In the genomic region with DNA sequence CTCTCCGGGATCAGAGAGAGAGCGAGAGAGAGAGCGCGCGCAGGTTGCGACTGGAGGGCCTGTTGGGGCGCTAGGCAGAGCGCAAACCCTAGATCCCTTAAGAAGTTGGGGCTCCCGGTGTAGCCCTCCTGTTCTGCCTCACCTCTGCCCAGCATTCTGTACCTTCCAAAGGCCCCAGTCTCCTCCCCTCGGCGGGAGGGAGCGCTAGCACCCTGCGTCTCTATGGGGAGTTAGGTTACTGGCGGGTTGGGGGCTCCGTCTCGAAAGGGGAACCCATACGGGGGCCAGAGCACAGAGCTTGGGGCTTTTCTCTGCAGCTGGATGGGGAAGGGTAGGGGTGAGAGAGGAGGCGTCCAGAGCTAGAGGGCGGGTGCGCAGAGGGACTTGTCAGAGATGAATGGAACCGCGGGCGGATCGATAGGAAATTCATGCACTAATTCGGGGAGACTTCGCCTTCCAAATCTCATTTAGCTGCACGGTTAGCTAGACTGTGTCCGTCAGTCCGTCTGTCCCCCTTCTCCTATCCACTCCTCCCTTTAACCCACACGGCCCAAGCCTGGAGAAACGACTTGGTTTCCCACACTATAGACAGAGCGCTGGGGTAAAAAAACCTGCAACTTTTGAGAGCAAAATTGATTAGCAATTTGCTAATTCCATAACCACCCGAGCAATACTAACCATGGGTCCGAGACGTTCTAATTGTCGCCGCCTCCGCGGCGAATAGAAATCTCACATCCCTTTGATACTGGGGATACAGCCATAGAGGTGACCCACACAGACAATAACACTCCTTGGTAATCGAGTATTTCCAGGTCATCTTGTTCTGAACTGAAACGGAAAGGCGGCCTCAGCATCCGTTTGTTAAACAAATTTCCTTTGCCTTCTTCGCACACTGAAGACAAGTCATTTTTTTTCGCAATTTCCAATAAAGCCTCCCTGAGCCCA, we compare ENCODE assay signal across 8 cellular contexts. TPM values are rescaled to one million over a fixed set of nuclear protein-coding genes. Genes with fewer than 3 reads are reported as not detected.
DNase-seq lines count a peak whose midpoint lies in the region; TF ChIP-seq lines count a peak whose summit lies in the region.

No MANE protein-coding gene starts in this region.

- peak overlapping the region; percentile 86 for H3K4me2 ChIP-seq in MM.1S (ENCODE audit: low read depth, low read length)

- no peak for DNase-seq in activated naive CD4-positive, alpha-beta T cell treated with anti-CD3 and anti-CD28 coated beads, Interleukin-2, amount 10 ng/mL, durations not matched to agents 7 days and 5 days
- DNase-seq in activated naive CD4-positive, alpha-beta T cell treated with Interleukin-2 at 50 U/mL for 16 hours = no peak
- DNase-seq in MM.1S (no peak), endothelial cell (ENCODE audit: low spot score) (no peak), prostate gland (ENCODE audit: low spot score) (no peak), DMS114 treated with DMSO at 0.1 percent for 48 hours (lab: John Stamatoyannopoulos, UW; ENCODE audit: unreplicated experiment) (no peak), GM19238 (ENCODE audit: insufficient read length, low spot score) (no peak)
- no peak for DNase-seq in stimulated activated CD4-positive, alpha-beta T cell treated with anti-CD3 and anti-CD28 coated beads, Interleukin-4, amount 100 ng/mL, for 1 hour

- TF ChIP-seq POLR2A in prostate gland (IDR thresholded peaks at IDR 0.05) = no peak

- CTCF ChIA-PET in activated naive CD4-positive, alpha-beta T cell treated with anti-CD3 and anti-CD28 coated beads, Interleukin-2, amount 10 ng/mL, durations not matched to agents 7 days and 5 days (lab: Charles Lee) = interaction anchor here (0.8 kb wide), 1 partner anchor 233 kb away, joined by 3 read pairs; no protein-coding TSS in a partner anchor

- H3K27ac ChIP-seq in MM.1S (ENCODE audit: low read length) (peak overlapping the region; percentile 22; the same call in 1 of the 2 replicates), prostate gland (no peak overlapping the region)

- peak overlapping the region; percentile 74 for H3K9ac ChIP-seq in MM.1S (ENCODE audit: low read length)

- H3K4me3 ChIP-seq in MM.1S (ENCODE audit: low read length) = peak overlapping the region; percentile 79
- peak overlapping the region; percentile 14 to 27 for H3K4me3 ChIP-seq in prostate gland

- no peaks in the 10 kb centered on the region for H3F3A ChIP-seq in MM.1S (ENCODE audit: insufficient read depth, low read length)

- peak overlapping the region; percentile 92 for H3K4me3 Mint-ChIP-seq in activated naive CD4-positive, alpha-beta T cell treated with anti-CD3 and anti-CD28 coated beads, Interleukin-2, amount 10 ng/mL, durations not matched to agents 7 days and 5 days
- H3K4me3 Mint-ChIP-seq in endothelial cell (ENCODE audit: unreplicated experiment) = peak overlapping the region; percentile 90

- H4K20me1 ChIP-seq in MM.1S (ENCODE audit: insufficient read depth, low read length) = no peaks in the 10 kb centered on the region

- peak overlapping the region; percentile 75 for H2AFZ ChIP-seq in MM.1S (ENCODE audit: low read length)

- intact Hi-C loops in prostate gland (cut with DNase I) = no loop called here

- H3K79me2 ChIP-seq in MM.1S (ENCODE audit: low read length) = peaks cover 12% of the 10 kb centered on the region

- no peaks in the 10 kb centered on the region for H3K9me2 ChIP-seq in MM.1S (replicated peaks; ENCODE audit: insufficient read depth, low read length)

- H3K9me3 Mint-ChIP-seq in activated naive CD4-positive, alpha-beta T cell treated with anti-CD3 and anti-CD28 coated beads, Interleukin-2, amount 10 ng/mL, durations not matched to agents 7 days and 5 days = no peaks in the 10 kb centered on the region
- H3K9me3 Mint-ChIP-seq in endothelial cell (ENCODE audit: unreplicated experiment) = no peaks in the 10 kb centered on the region

- 24% methylated on average over 46 of the region's 46 CpGs for WGBS in prostate gland

- H3K27me3 Mint-ChIP-seq in activated naive CD4-positive, alpha-beta T cell treated with anti-CD3 and anti-CD28 coated beads, Interleukin-2, amount 10 ng/mL, durations not matched to agents 7 days and 5 days = peaks cover 88% of the 10 kb centered on the region
- peaks cover 46% of the 10 kb centered on the region for H3K27me3 Mint-ChIP-seq in endothelial cell (ENCODE audit: unreplicated experiment)

- H3K9me3 ChIP-seq in MM.1S (replicated peaks; ENCODE audit: insufficient read depth, low read length) (no peaks in the 10 kb centered on the region), prostate gland (no peaks in the 10 kb centered on the region)

- peak overlapping the region; percentile 68 for H3K27ac Mint-ChIP-seq in activated naive CD4-positive, alpha-beta T cell treated with anti-CD3 and anti-CD28 coated beads, Interleukin-2, amount 10 ng/mL, durations not matched to agents 7 days and 5 days
- peak overlapping the region; percentile 34 for H3K27ac Mint-ChIP-seq in endothelial cell (ENCODE audit: unreplicated experiment)

- peaks cover 79% of the 10 kb centered on the region for H3K4me1 Mint-ChIP-seq in activated naive CD4-positive, alpha-beta T cell treated with anti-CD3 and anti-CD28 coated beads, Interleukin-2, amount 10 ng/mL, durations not matched to agents 7 days and 5 days
- peaks cover 53% of the 10 kb centered on the region for H3K4me1 Mint-ChIP-seq in endothelial cell (ENCODE audit: unreplicated experiment)

- peaks cover 19% of the 10 kb centered on the region for H3K36me3 Mint-ChIP-seq in activated naive CD4-positive, alpha-beta T cell treated with anti-CD3 and anti-CD28 coated beads, Interleukin-2, amount 10 ng/mL, durations not matched to agents 7 days and 5 days
- H3K36me3 Mint-ChIP-seq in endothelial cell (ENCODE audit: low read depth, unreplicated experiment) = no peaks in the 10 kb centered on the region

- TF ChIP-seq CTCF in MM.1S (IDR thresholded peaks at IDR 0.05; ENCODE audit: low read length) (no peak), endothelial cell (IDR thresholded peaks at IDR 0.05; ENCODE audit: unreplicated experiment) (no peak), prostate gland (IDR thresholded peaks at IDR 0.05) (no peak)

- H3K36me3 ChIP-seq in MM.1S (replicated peaks; ENCODE audit: insufficient read depth, low read length) (no peaks in the 10 kb centered on the region), prostate gland (no peaks in the 10 kb centered on the region)

- H3K27me3 ChIP-seq in MM.1S (replicated peaks; ENCODE audit: insufficient read depth, low read length) (no peaks in the 10 kb centered on the region), prostate gland (replicated peaks; ENCODE audit: insufficient read depth) (peaks cover 73% of the 10 kb centered on the region)

- peaks cover 8% of the 10 kb centered on the region for H3K4me1 ChIP-seq in MM.1S (ENCODE audit: low read length)
- H3K4me1 ChIP-seq in prostate gland (replicated peaks) = no peaks in the 10 kb centered on the region

RNA-seq across cellular contexts. Expression of a gene that starts 0.7 kb away (rescaled TPM):
- total RNA-seq in endothelial cell (ENCODE audit: unreplicated experiment) (6.5 TPM), prostate gland (1 to 10 TPM in 1 of 2 donors, under 1 TPM in 1; 0.41 to 1.1 TPM)

RNA-seq across cellular contexts. Expression of a gene that starts 11.2 kb away (rescaled TPM):
- total RNA-seq in endothelial cell (ENCODE audit: unreplicated experiment) (17.7 TPM), prostate gland (10 to 100 TPM in 1 of 2 donors, 1 to 10 TPM in 1; 7.8 to 11.4 TPM)

RNA-seq across cellular contexts. Expression of a gene that starts 14.7 kb away (rescaled TPM):
- 0.59 TPM for total RNA-seq in endothelial cell (ENCODE audit: unreplicated experiment)
- total RNA-seq in prostate gland = 1 to 10 TPM in 1 of 2 donors, under 1 TPM in 1; 0.36 to 1.1 TPM

RNA-seq across cellular contexts. Expression of a gene that starts 25.9 kb away (rescaled TPM):
- total RNA-seq in endothelial cell (ENCODE audit: unreplicated experiment) (1.9 TPM), prostate gland (under 1 TPM; 0.27 to 0.40 TPM)

RNA-seq across cellular contexts. Expression of a gene that starts 31.9 kb away (rescaled TPM):
- total RNA-seq in endothelial cell (ENCODE audit: unreplicated experiment) = 3.6 TPM
- 1 to 10 TPM in 1 of 2 donors, under 1 TPM in 1; 0.73 to 3.4 TPM for total RNA-seq in prostate gland
